8 cellular contexts compared by ENCODE assay signal in the genomic region with DNA sequence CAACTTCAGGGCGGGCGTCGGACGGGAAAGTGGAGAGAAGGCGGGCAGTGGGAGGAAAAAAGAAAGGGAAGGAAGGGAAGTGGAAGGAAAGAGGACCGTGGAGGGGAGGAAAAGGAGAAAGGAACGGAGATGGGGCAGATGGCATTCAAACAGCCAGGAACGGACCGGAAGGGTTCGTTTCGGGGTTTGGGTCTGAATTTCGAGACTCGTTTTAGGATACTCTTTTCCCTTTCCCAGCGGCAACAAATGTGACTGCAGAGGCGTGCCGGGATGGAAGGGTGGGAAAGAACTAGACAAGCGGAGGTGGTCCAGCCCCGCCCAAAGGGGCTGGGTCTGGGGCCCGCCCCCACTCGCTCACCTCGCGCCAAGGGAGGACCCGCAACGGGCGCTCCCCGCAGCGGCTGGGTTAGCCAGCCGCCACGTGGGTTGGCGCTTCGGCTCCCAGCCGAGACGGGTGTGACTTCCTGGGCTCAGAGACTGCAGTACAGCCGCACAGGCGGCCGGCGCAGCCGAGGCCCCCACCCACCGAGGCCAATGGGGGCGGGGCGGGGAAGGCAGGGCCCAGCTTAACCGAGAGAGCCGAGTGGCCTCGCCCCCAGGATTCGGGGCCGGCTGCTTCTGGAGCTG. TPM values are rescaled to one million over a fixed set of nuclear protein-coding genes. Genes with fewer than 3 reads are reported as not detected.
DNase-seq lines count a peak whose midpoint lies in the region; TF ChIP-seq lines count a peak whose summit lies in the region.

No MANE protein-coding gene starts in this region.

- H3K4me1 ChIP-seq in MM.1S (ENCODE audit: low read length), result no peaks in the 10 kb centered on the region; the same call in 1 of the 2 replicates
- H3K4me1 ChIP-seq in colonic mucosa, result no peaks in the 10 kb centered on the region

- H3K9me3 ChIP-seq in MM.1S (replicated peaks; ENCODE audit: insufficient read depth, low read length) (no peaks in the 10 kb centered on the region), SU-DHL-6 (ENCODE audit: insufficient read depth, low read length) (no peaks in the 10 kb centered on the region; the same call in 1 of the 2 replicates), colonic mucosa (no peaks in the 10 kb centered on the region)

- H3K4me2 ChIP-seq in MM.1S (ENCODE audit: low read depth, low read length), result peak overlapping the region; percentile 100
- peak overlapping the region; percentile 48 for H3K4me2 ChIP-seq in SU-DHL-6 (ENCODE audit: low read depth, low read length, poor library complexity, severe bottlenecking)

- no peaks in the 10 kb centered on the region for H3K9me2 ChIP-seq in MM.1S (replicated peaks; ENCODE audit: insufficient read depth, low read length)
- no peaks in the 10 kb centered on the region for H3K9me2 ChIP-seq in SU-DHL-6 (replicated peaks; ENCODE audit: insufficient read depth, low read length)

- H3K36me3 ChIP-seq in MM.1S (replicated peaks; ENCODE audit: insufficient read depth, low read length) (no peaks in the 10 kb centered on the region), SU-DHL-6 (ENCODE audit: low read length) (no peaks in the 10 kb centered on the region), colonic mucosa (no peaks in the 10 kb centered on the region)

- intact Hi-C loops in colonic mucosa (cut with DNase I), result no loop called here

- H3K9ac ChIP-seq in MM.1S (ENCODE audit: low read length), result peak overlapping the region; percentile 32; the same call in 1 of the 2 replicates
- H3K9ac ChIP-seq in SU-DHL-6 (ENCODE audit: low read length), result no peak overlapping the region
- H3K9ac ChIP-seq in colonic mucosa (ENCODE audit: low read depth in 2 of 2, low read length in 2 of 2), result peak overlapping the region; percentile 15 to 20

- H4K20me1 ChIP-seq in MM.1S (ENCODE audit: insufficient read depth, low read length), result no peaks in the 10 kb centered on the region
- H4K20me1 ChIP-seq in SU-DHL-6 (ENCODE audit: low read depth, low read length), result no peaks in the 10 kb centered on the region

- H2AFZ ChIP-seq in MM.1S (ENCODE audit: low read length) (peak overlapping the region; percentile 90), SU-DHL-6 (ENCODE audit: low read depth, low read length, severe bottlenecking) (peak overlapping the region; percentile 42)

- peak; percentile 46 for DNase-seq in NCI-H2029 (lab: John Stamatoyannopoulos, UW)
- no peak for DNase-seq in NCI-H2029 treated with DMSO at 0.1 percent for 48 hours (lab: John Stamatoyannopoulos, UW)
- DNase-seq in H4 (ENCODE audit: low spot score), result peak; percentile 88
- peak; percentile 74 for DNase-seq in MM.1S
- peak; percentile 61 for DNase-seq in colonic mucosa
- DNase-seq in kidney glomerular epithelial cell (lab: John Stamatoyannopoulos, UW), result peak; percentile 82
- peak; percentile 74 for DNase-seq in smooth muscle cell of the brain vasculature (ENCODE audit: low read depth, low spot score)

- TF ChIP-seq CTCF in MM.1S (IDR thresholded peaks at IDR 0.05; ENCODE audit: low read length) (no peak), SU-DHL-6 (IDR thresholded peaks at IDR 0.05; ENCODE audit: insufficient read depth, low read length, poor library complexity, severe bottlenecking) (no peak), colonic mucosa (IDR thresholded peaks at IDR 0.05) (no peak)

- H3K79me2 ChIP-seq in MM.1S (ENCODE audit: low read length) (no peaks in the 10 kb centered on the region), SU-DHL-6 (ENCODE audit: insufficient read depth, low read length) (no peaks in the 10 kb centered on the region)

- H3F3A ChIP-seq in MM.1S (ENCODE audit: insufficient read depth, low read length), result peaks cover 12% of the 10 kb centered on the region
- H3F3A ChIP-seq in SU-DHL-6 (ENCODE audit: insufficient read depth), result no peaks in the 10 kb centered on the region

- peak overlapping the region; percentile 85 for H3K4me3 ChIP-seq in MM.1S (ENCODE audit: low read length)
- H3K4me3 ChIP-seq in SU-DHL-6 (ENCODE audit: insufficient read depth, low read length, poor library complexity, severe bottlenecking), result peak overlapping the region; percentile 40
- peak overlapping the region; percentile 29 for H3K4me3 ChIP-seq in colonic mucosa

- peak overlapping the region; percentile 52; the same call in 1 of the 2 replicates for H3K27ac ChIP-seq in MM.1S (ENCODE audit: low read length)
- H3K27ac ChIP-seq in SU-DHL-6 (ENCODE audit: low read depth, low read length), result no peak overlapping the region
- H3K27ac ChIP-seq in colonic mucosa, result peak overlapping the region; percentile 11

- peaks cover 25% of the 10 kb centered on the region for H3K27me3 ChIP-seq in MM.1S (replicated peaks; ENCODE audit: insufficient read depth, low read length)
- no peaks in the 10 kb centered on the region for H3K27me3 ChIP-seq in SU-DHL-6 (ENCODE audit: low read length)
- H3K27me3 ChIP-seq in colonic mucosa, result peaks cover 57% of the 10 kb centered on the region

RNA-seq across cellular contexts. Expression of a gene that starts 2.7 kb away (rescaled TPM):
- 13.0 and 14.4 TPM in 2 replicates for total RNA-seq in H4 (2014; rRNA removed; shearing (Covaris generic))
- total RNA-seq in colonic mucosa, result 10 to 100 TPM in 1 of 2 donors, 1 to 10 TPM in 1; 9.8 to 27.2 TPM

Comparison
In these comparisons a context has a peak if more than half of its experiments do, and no peak if none do; other contexts are left out.
1. H3K4me3 ChIP-seq: peak in every context shown above with its lines; median percentile 85 in MM.1S; 40 in SU-DHL-6; 29 in colonic mucosa.